Comparison of ENCODE assay signal across 11 cellular contexts in genomic region chr5:173029499-173029921, GRCh38. TPM values are rescaled to one million over a fixed set of nuclear protein-coding genes. Genes with fewer than 3 reads are reported as not detected.
DNase-seq lines count a peak whose midpoint lies in the region; ATAC-seq, FAIRE-seq and TF ChIP-seq lines count a peak whose summit lies in the region.
"Had no signal": no experiment of that assay in that cellular context is flagged by ENCODE, and none has a peak within 500 bp of the region (broad histone marks: within the 10 kb centered on the region; RNA-seq: fewer than 3 reads in every experiment).

No MANE protein-coding gene starts in this region.

- H3K9ac ChIP-seq in K562 (ENCODE audit: insufficient read depth in 1 of 2, low read depth in 2 of 2, low read length in 2 of 2): peak overlapping the region in 1 of 2 experiments; percentile 49; a peak in 1 of 4 replicates

- no peak overlapping the region for H2AFZ ChIP-seq in K562 (ENCODE audit: low read depth, low read length)

- POLR2A ChIA-PET in activated CD4-positive, alpha-beta T cell treated with anti-CD3 and anti-CD28 coated beads for 36 hours (lab: Charles Lee): no interaction called here
- POLR2A ChIA-PET in K562 (lab: Yijun Ruan, JAX): interaction anchor here (0.7 to 1.7 kb wide), 6 partner anchors 10 to 46 kb away, joined by 3 to 8 read pairs (median 4); partner anchors contain the start of gene ATP6V0E1

- H3K36me3 ChIP-seq in K562 (ENCODE audit: control insufficient read depth, insufficient read depth, low read length) (peaks cover 44% of the 10 kb centered on the region), tibial nerve (peaks cover 0 to 4% (median 0%) of the 10 kb centered on the region in 3 donors)

- H3K27ac ChIP-seq in K562 (ENCODE audit: extremely low read depth, low read depth, low read length) (peak overlapping the region; percentile 71; the same call in 2 of the 3 replicates), tibial nerve (peak overlapping the region in 3 of 4 donors; percentile 15 to 80 (median 18))

- H3K27me3 ChIP-seq in K562 (ENCODE audit: control insufficient read depth in 2 of 2, insufficient read depth in 2 of 2, low read length in 2 of 2) (no peaks in the 10 kb centered on the region), tibial nerve (no peaks in the 10 kb centered on the region)

- 0 out of 2 replicates have a peak, but pooled peaks have one; percentile 34 for TF ChIP-seq EP300 in K562 (IDR thresholded peaks at IDR 0.05; ENCODE audit: low read length)
- TF ChIP-seq EP300 in tibial nerve (IDR thresholded peaks at IDR 0.05): no peak

- DNase-seq in activated CD4-positive, alpha-beta T cell treated with anti-CD3 and anti-CD28 coated beads for 36 hours: no peak
- DNase-seq in activated CD4-positive, alpha-beta T cell treated with anti-CD3 and anti-CD28 coated beads, Interleukin-2, amount 50 U/mL, for 4 hours: no peak
- DNase-seq in K562 (ENCODE audit: extremely low read depth in 1 of 4, low spot score in 3 of 4): peak; percentile 29 to 74 (median 48)
- peak; percentile 30 for DNase-seq in medulla oblongata (ENCODE audit: extremely low spot score)
- DNase-seq in tibial nerve (ENCODE audit: low spot score in 2 of 2): no peak
- DNase-seq in stimulated activated naive CD8-positive, alpha-beta T cell treated with anti-CD3 and anti-CD28 coated beads, Interleukin-15, Interleukin-2, amounts not matched to agents 100 U/mL and 50 U/mL, for 24 hours: no peak
- DNase-seq: 8988T, NCI-H2171 had no signal

- H3K9me1 ChIP-seq in K562 (ENCODE audit: control insufficient read depth, insufficient read depth, low read length): no peaks in the 10 kb centered on the region

- CTCF ChIA-PET in activated CD4-positive, alpha-beta T cell treated with anti-CD3 and anti-CD28 coated beads for 36 hours (lab: Charles Lee): interaction anchor here (0.5 to 1.6 kb wide), 5 partner anchors 12 to 266 kb away, joined by 3 to 5 read pairs (median 4); partner anchors contain the start of gene ATP6V0E1
- CTCF ChIA-PET in K562 (lab: Yijun Ruan, JAX; ENCODE audit: low intra/inter-chr PET ratio): no interaction called here

- H3K9me3 ChIP-seq in K562 (replicated peaks; ENCODE audit: control insufficient read depth, insufficient read depth, low read depth, low read length) (no peaks in the 10 kb centered on the region), tibial nerve (no peaks in the 10 kb centered on the region)

- H4K20me1 ChIP-seq in K562 (replicated peaks; ENCODE audit: control insufficient read depth, insufficient read depth, low read length): peaks cover 13% of the 10 kb centered on the region

- H3K36me3 Mint-ChIP-seq in activated CD4-positive, alpha-beta T cell treated with anti-CD3 and anti-CD28 coated beads for 36 hours (ENCODE audit: low read depth): peaks cover 22% of the 10 kb centered on the region

- FAIRE-seq in K562 (lab: Jason Lieb, UNC): peak; percentile 87
- FAIRE-seq: islet of Langerhans had no signal

- in situ Hi-C loops in K562 (cut with MboI): no loop called here

- peak; percentile 43 for ATAC-seq in activated CD4-positive, alpha-beta T cell treated with anti-CD3 and anti-CD28 coated beads for 36 hours
- ATAC-seq in K562: peak; percentile 95
- ATAC-seq in HG03520 (IDR thresholded peaks at IDR 0.05; ENCODE audit: unreplicated experiment): no peak
- no peak for ATAC-seq in SK-N-SH treated with all-trans-retinoic acid at 6 μM for 48 hours
- no peak for ATAC-seq in stimulated activated naive CD8-positive, alpha-beta T cell treated with anti-CD3 and anti-CD28 coated beads, Interleukin-15, Interleukin-2, amounts not matched to agents 100 U/mL and 50 U/mL, for 24 hours

- TF ChIP-seq POLR2A in K562 (conservative IDR thresholded peaks at IDR 0.05): no peak
- TF ChIP-seq POLR2A in tibial nerve (IDR thresholded peaks at IDR 0.05): no peak

- H3K27ac Mint-ChIP-seq in activated CD4-positive, alpha-beta T cell treated with anti-CD3 and anti-CD28 coated beads for 36 hours: no peak overlapping the region

- BruUV-seq in K562 (replicated peaks; lab: Mats Ljungman, UMichigan): no TSS peak

- peaks cover 20% of the 10 kb centered on the region for H3K4me1 Mint-ChIP-seq in activated CD4-positive, alpha-beta T cell treated with anti-CD3 and anti-CD28 coated beads for 36 hours

- H3K4me2 ChIP-seq in K562 (ENCODE audit: insufficient read depth, low read length): peak overlapping the region; percentile 66

- 0% methylated on average over 5 of the region's 5 CpGs for WGBS in K562 (ENCODE audit: insufficient coverage, low coverage, missing lambda C conversion rate)
- 44 to 49% methylated on average over 5 of the region's 5 CpGs for WGBS in tibial nerve, 2 donors

- H3K4me3 Mint-ChIP-seq in activated CD4-positive, alpha-beta T cell treated with anti-CD3 and anti-CD28 coated beads for 36 hours: no peak overlapping the region

- no peaks in the 10 kb centered on the region for H3K9me3 Mint-ChIP-seq in activated CD4-positive, alpha-beta T cell treated with anti-CD3 and anti-CD28 coated beads for 36 hours (ENCODE audit: low read depth)

- no peak for TF ChIP-seq RAD21 in K562 (CRISPR knock-in tag; conservative IDR thresholded peaks at IDR 0.05 in 1 of 2, IDR thresholded peaks at IDR 0.05 in 1 of 2)

- TF ChIP-seq CTCF in K562 (IDR thresholded peaks at IDR 0.05 in 2 of 3, conservative IDR thresholded peaks at IDR 0.05 in 1 of 3; ENCODE audit: insufficient read depth in 2 of 3, low read depth in 1 of 3, low read length in 3 of 3): no peak
- TF ChIP-seq CTCF in tibial nerve (IDR thresholded peaks at IDR 0.05): no peak

- no peak overlapping the region; the same call in 1 of the 2 replicates for H3K4me3 ChIP-seq in K562
- no peak overlapping the region for H3K4me3 ChIP-seq in tibial nerve

- H3K27me3 Mint-ChIP-seq in activated CD4-positive, alpha-beta T cell treated with anti-CD3 and anti-CD28 coated beads for 36 hours: no peaks in the 10 kb centered on the region

- peaks cover 15 to 16% of the 10 kb centered on the region in 2 experiments; a peak in 4 of 5 replicates for H3K4me1 ChIP-seq in K562 (replicated peaks in 1 of 2; ENCODE audit: control insufficient read depth in 2 of 2, insufficient read depth in 2 of 2, low read length in 2 of 2)
- peaks cover 0 to 30% (median 18%) of the 10 kb centered on the region in 4 donors for H3K4me1 ChIP-seq in tibial nerve

- intact Hi-C loops in activated CD4-positive, alpha-beta T cell treated with anti-CD3 and anti-CD28 coated beads for 36 hours (cut with DNase I, micrococcal nuclease): no loop called here
- intact Hi-C loops in K562 (cut with micrococcal nuclease): no loop called here

- peaks cover 66% of the 10 kb centered on the region for H3K79me2 ChIP-seq in K562 (ENCODE audit: control insufficient read depth, insufficient read depth, low read length)

TF ChIP-seq in SK-N-SH treated with all-trans-retinoic acid at 6 μM for 48 hours, 23 proteins besides CTCF, POLR2A, EP300 and RAD21 (continues in another document):
- TF ChIP-seq PPARA (CRISPR knock-in tag; IDR thresholded peaks at IDR 0.05; ENCODE audit: borderline replicate concordance) (no peak), ISL1 (CRISPR knock-in tag; IDR thresholded peaks at IDR 0.05) (no peak), ARNTL (CRISPR knock-in tag; IDR thresholded peaks at IDR 0.05; ENCODE audit: borderline replicate concordance, low read depth) (no peak), ZNF8 (CRISPR knock-in tag; IDR thresholded peaks at IDR 0.05) (no peak), ZNF565 (CRISPR knock-in tag; conservative IDR thresholded peaks at IDR 0.05; ENCODE audit: low read depth) (no peak)

RNA-seq across cellular contexts. Expression of gene CREBRF, which starts 26.6 kb away (rescaled TPM):
- 10 to 100 TPM; 10.2 to 11.3 TPM for total RNA-seq in activated CD4-positive, alpha-beta T cell treated with anti-CD3 and anti-CD28 coated beads for 36 hours
- total RNA-seq in K562 (2011; cell fraction: chromatin; rRNA removed; ENCODE audit: low replicate concordance): 11.5 and 33.0 TPM in 2 replicates
- total RNA-seq in K562 (2011; cell fraction: nucleolus; rRNA removed): 7.8 and 10.5 TPM in 2 replicates
- 14.4 and 25.6 TPM in 2 replicates for total RNA-seq in K562 (2011; cell fraction: nucleoplasm; rRNA removed)
- total RNA-seq in K562 (2014; rRNA removed) (3.2 and 3.6 TPM in 2 replicates), K562 (2014; rRNA removed; fragmentation: Illumina TruSeq; extraction: Trizol) (4.5 and 6.1 TPM in 2 replicates), K562 (2015; rRNA removed; fragmentation: Illumina TruSeq; extraction: Trizol) (2.9 and 3.1 TPM in 2 replicates), K562 (2021) (3.8 TPM in 2 replicates), tibial nerve (10 to 100 TPM; 31.2 to 46.3 (median 40.5) TPM)
- polyA plus RNA-seq in K562 (2011; rRNA removed) (4.7 and 4.9 TPM in 2 replicates), K562 (2014; fragmentation: Illumina TruSeq; extraction: Trizol) (2.4 and 4.8 TPM in 2 replicates), K562 (2014; fragmentation: Nextera tagmentation; extraction: Ambion mirVana) (1 to 10 TPM; 1.1 to 1.3 TPM), K562 (2014; rRNA removed) (2.0 and 2.8 TPM in 2 replicates)
- 0.85 and 1.8 TPM in 2 replicates for polyA plus RNA-seq in K562 (2011; cell fraction: cytosol; rRNA removed)
- polyA plus RNA-seq in K562 (2011; cell fraction: nucleus; rRNA removed): 8.7 and 9.9 TPM in 2 replicates
- 2.0 and 5.1 TPM in 2 replicates for polyA plus RNA-seq in K562 (2012)
- 10.9 and 15.9 TPM in 2 replicates for polyA minus RNA-seq in K562 (2011; rRNA and poly(A)+ RNA removed)
- 4.4 and 4.5 TPM in 2 replicates for polyA minus RNA-seq in K562 (2011; cell fraction: cytosol; rRNA and poly(A)+ RNA removed)
- polyA minus RNA-seq in K562 (2011; cell fraction: nucleus; rRNA and poly(A)+ RNA removed): 7.5 and 10.6 TPM in 2 replicates

RNA-seq across cellular contexts. Expression of gene ATP6V0E1, which starts 45.9 kb away (rescaled TPM):
- total RNA-seq in activated CD4-positive, alpha-beta T cell treated with anti-CD3 and anti-CD28 coated beads for 36 hours: 100 to 1,000 TPM; 102 to 109 TPM
- 118 and 124 TPM in 2 replicates for total RNA-seq in K562 (2011; cell fraction: chromatin; rRNA removed; ENCODE audit: low replicate concordance)
- total RNA-seq in K562 (2011; cell fraction: nucleolus; rRNA removed): 113 and 119 TPM in 2 replicates
- 146 and 237 TPM in 2 replicates for total RNA-seq in K562 (2011; cell fraction: nucleoplasm; rRNA removed)
- total RNA-seq in K562 (2014; rRNA removed) (50.0 and 63.8 TPM in 2 replicates), K562 (2014; rRNA removed; fragmentation: Illumina TruSeq; extraction: Trizol) (111 and 118 TPM in 2 replicates), K562 (2015; rRNA removed; fragmentation: Illumina TruSeq; extraction: Trizol) (108 and 112 TPM in 2 replicates), K562 (2021) (94.1 and 95.9 TPM in 2 replicates), tibial nerve (100 to 1,000 TPM in 1 of 4 donors, 10 to 100 TPM in 3; 88.8 to 121 (median 92.0) TPM)
- polyA plus RNA-seq in K562 (2011; rRNA removed) (128 and 173 TPM in 2 replicates), K562 (2014; fragmentation: Illumina TruSeq; extraction: Trizol) (128 and 132 TPM in 2 replicates), K562 (2014; fragmentation: Nextera tagmentation; extraction: Ambion mirVana) (100 to 1,000 TPM; 368 to 395 TPM), K562 (2014; rRNA removed) (82.7 and 108 TPM in 2 replicates)
- polyA plus RNA-seq in K562 (2011; cell fraction: cytosol; rRNA removed): 67.8 and 95.8 TPM in 2 replicates
- polyA plus RNA-seq in K562 (2011; cell fraction: nucleus; rRNA removed): 83.5 and 94.0 TPM in 2 replicates
- 159 and 359 TPM in 2 replicates for polyA plus RNA-seq in K562 (2012)
- polyA minus RNA-seq in K562 (2011; rRNA and poly(A)+ RNA removed): 81.0 and 108 TPM in 2 replicates
- polyA minus RNA-seq in K562 (2011; cell fraction: cytosol; rRNA and poly(A)+ RNA removed): 20.7 and 53.3 TPM in 2 replicates
- 28.9 and 30.8 TPM in 2 replicates for polyA minus RNA-seq in K562 (2011; cell fraction: nucleus; rRNA and poly(A)+ RNA removed)

Comparison
In these comparisons a context has a peak if more than half of its experiments do, and no peak if none do; other contexts are left out.
1. ATAC-seq: peak in activated CD4-positive, alpha-beta T cell treated with anti-CD3 and anti-CD28 coated beads for 36 hours (single experiment) and K562 (single experiment); none in HG03520 (single experiment), SK-N-SH treated with all-trans-retinoic acid at 6 μM for 48 hours (single experiment) and stimulated activated naive CD8-positive, alpha-beta T cell treated with anti-CD3 and anti-CD28 coated beads, Interleukin-15, Interleukin-2, amounts not matched to agents 100 U/mL and 50 U/mL, for 24 hours (single experiment).
2. DNase-seq: peak in K562 (4 of 4) and medulla oblongata (single experiment); none in activated CD4-positive, alpha-beta T cell treated with anti-CD3 and anti-CD28 coated beads for 36 hours (single experiment), activated CD4-positive, alpha-beta T cell treated with anti-CD3 and anti-CD28 coated beads, Interleukin-2, amount 50 U/mL, for 4 hours (0 of 2), tibial nerve (0 of 2) and stimulated activated naive CD8-positive, alpha-beta T cell treated with anti-CD3 and anti-CD28 coated beads, Interleukin-15, Interleukin-2, amounts not matched to agents 100 U/mL and 50 U/mL, for 24 hours (single experiment).